20 cellular contexts compared by ENCODE assay signal in genomic region chr6:82033631-82034211, GRCh38.
DNase-seq lines count a peak whose midpoint lies in the region; ATAC-seq and TF ChIP-seq lines count a peak whose summit lies in the region.
"Had no signal": no experiment of that assay in that cellular context is flagged by ENCODE, and none has a peak within 500 bp of the region (broad histone marks: within the 10 kb centered on the region; RNA-seq: fewer than 3 reads in every experiment).

No MANE protein-coding gene starts in this region.

- intact Hi-C loops in adrenal gland (cut with DNase I) = no loop called here

- no peak overlapping the region for H2AFZ ChIP-seq in mesenchymal stem cell (ENCODE audit: low read depth, low read length)
- H2AFZ ChIP-seq: GM23338 had no signal

- H3K4me3 ChIP-seq in adrenal gland (no peak overlapping the region), fibroblast of the aortic adventitia (ENCODE audit: low read depth, low read length) (no peak overlapping the region), mesenchymal stem cell (ENCODE audit: insufficient read depth in 1 of 2, low read depth in 1 of 2, low read length in 2 of 2) (no peak overlapping the region), upper lobe of left lung (no peak overlapping the region), mesendoderm (ENCODE audit: low read length) (no peak overlapping the region)
- H3K4me3 ChIP-seq: GM23338, SJSA1, suprapubic skin had no signal

- TF ChIP-seq CTCF in adrenal gland (IDR thresholded peaks at IDR 0.05) = no peak
- no peak for TF ChIP-seq CTCF in fibroblast of the aortic adventitia (IDR thresholded peaks at IDR 0.05; ENCODE audit: insufficient read depth, low read length)
- TF ChIP-seq CTCF in upper lobe of left lung (IDR thresholded peaks at IDR 0.05) = no peak

- no peak overlapping the region for H2BK15ac ChIP-seq in mesenchymal stem cell (ENCODE audit: low read depth, poor library complexity, severe bottlenecking)
- no peak overlapping the region for H2BK15ac ChIP-seq in mesendoderm (replicated peaks; ENCODE audit: low read depth)

- H4K8ac ChIP-seq in mesenchymal stem cell (ENCODE audit: low read length) = no peak overlapping the region
- H4K8ac ChIP-seq in mesendoderm (ENCODE audit: low read depth, low read length) = no peak overlapping the region

- H3K9ac ChIP-seq in mesenchymal stem cell (ENCODE audit: low read length) = no peak overlapping the region
- no peak overlapping the region for H3K9ac ChIP-seq in mesendoderm (ENCODE audit: low read length)

- WGBS in adrenal gland, 4 donors = 37 to 47% (median 42%) methylated on average over 3 of the region's 3 CpGs
- WGBS in mesenchymal stem cell = 100% methylated on average over 1 of the region's 3 CpGs
- 69 to 71% methylated on average over 3 of the region's 3 CpGs for WGBS in upper lobe of left lung, 2 donors
- no CpG with 5 or more reads among the region's 3 CpGs for WGBS in mesendoderm (ENCODE audit: extremely low coverage, insufficient coverage, low lambda C conversion rate)

- no peaks in the 10 kb centered on the region for H3K79me2 ChIP-seq in mesendoderm (ENCODE audit: control insufficient read depth, insufficient read depth, low read length)

- no peak overlapping the region for H2BK5ac ChIP-seq in mesenchymal stem cell (ENCODE audit: low read depth, low read length, poor library complexity, severe bottlenecking)
- no peak overlapping the region for H2BK5ac ChIP-seq in mesendoderm (ENCODE audit: low read length)

- H3K56ac ChIP-seq in mesendoderm (ENCODE audit: low read length) = no peak overlapping the region

- DNase-seq in adrenal gland = peak in 5 of 7 donors; percentile 25 to 58 (median 34)
- DNase-seq in fibroblast of the aortic adventitia (ENCODE audit: low read depth) = peak; percentile 61
- peak; percentile 20 for DNase-seq in mesenchymal stem cell
- no peak for DNase-seq in upper lobe of left lung
- no peak for DNase-seq in mesendoderm
- DNase-seq in NCI-H510A treated with DMSO at 0.1 percent for 48 hours (lab: John Stamatoyannopoulos, UW) = no peak
- no peak for DNase-seq in globus pallidus (ENCODE audit: low spot score)
- DNase-seq: activated B cell treated with CpG ODN at 0.5 μM for 24 hours; activated CD4-positive, alpha-beta memory T cell treated with anti-CD3 and anti-CD28 coated beads, Interleukin-2, amount 10 ng/mL, durations not matched to agents 7 days and 5 days; activated gamma-delta T cell; activated T-cell treated with anti-CD3 and anti-CD28 coated beads for 4 hours; caudate nucleus; CD8-positive, alpha-beta T cell; MM.1S; NCI-H146; PC-3 had no signal

- no peak overlapping the region for H3K4me2 ChIP-seq in mesenchymal stem cell (ENCODE audit: low read length, poor library complexity, severe bottlenecking)
- H3K4me2 ChIP-seq in mesendoderm (ENCODE audit: low read length) = no peak overlapping the region
- H3K4me2 ChIP-seq: GM23338 had no signal

- H3K36me3 ChIP-seq in adrenal gland (replicated peaks in 1 of 2) (no peaks in the 10 kb centered on the region), mesenchymal stem cell (ENCODE audit: control insufficient read depth in 1 of 2, insufficient read depth in 2 of 2, low read depth in 1 of 2, low read length in 2 of 2) (no peaks in the 10 kb centered on the region), upper lobe of left lung (no peaks in the 10 kb centered on the region), mesendoderm (ENCODE audit: control insufficient read depth, insufficient read depth, low read length) (no peaks in the 10 kb centered on the region)
- H3K36me3 ChIP-seq: SJSA1, suprapubic skin had no signal

- no peak overlapping the region for H3K18ac ChIP-seq in mesenchymal stem cell (ENCODE audit: low read depth in 1 of 2, low read length in 2 of 2)
- no peak overlapping the region for H3K18ac ChIP-seq in mesendoderm (ENCODE audit: low read length)

- no peak for TF ChIP-seq EP300 in upper lobe of left lung (IDR thresholded peaks at IDR 0.05)

- no peak overlapping the region for H4K91ac ChIP-seq in mesenchymal stem cell (ENCODE audit: low read length)

- H3K9me3 ChIP-seq in adrenal gland (replicated peaks in 1 of 3) = no peaks in the 10 kb centered on the region
- no peaks in the 10 kb centered on the region for H3K9me3 ChIP-seq in mesenchymal stem cell (ENCODE audit: control insufficient read depth, low read length)
- no peaks in the 10 kb centered on the region for H3K9me3 ChIP-seq in upper lobe of left lung
- H3K9me3 ChIP-seq: SJSA1, suprapubic skin had no signal

- H2AK5ac ChIP-seq in mesenchymal stem cell (ENCODE audit: low read length, severe bottlenecking) (no peak overlapping the region), mesendoderm (ENCODE audit: low read length) (no peak overlapping the region)

- H2BK120ac ChIP-seq in mesenchymal stem cell (ENCODE audit: low read depth, low read length) (no peak overlapping the region), mesendoderm (ENCODE audit: low read depth, low read length) (no peak overlapping the region)

- H3K79me1 ChIP-seq in mesenchymal stem cell (replicated peaks; ENCODE audit: low read length, poor library complexity, severe bottlenecking) (no peaks in the 10 kb centered on the region), mesendoderm (ENCODE audit: low read length) (no peaks in the 10 kb centered on the region)

- peak; percentile 51 to 81 for ATAC-seq in upper lobe of left lung (ENCODE audit: low FRiP score in 2 of 2)
- ATAC-seq: CD8-positive, alpha-beta T cell; GM23338; PC-3 had no signal

- H3K27me3 ChIP-seq in adrenal gland (no peaks in the 10 kb centered on the region), mesenchymal stem cell (ENCODE audit: control insufficient read depth in 1 of 2, insufficient read depth in 1 of 2, low read length in 2 of 2) (no peaks in the 10 kb centered on the region), upper lobe of left lung (no peaks in the 10 kb centered on the region), mesendoderm (ENCODE audit: insufficient read depth, low read length, poor library complexity) (no peaks in the 10 kb centered on the region)
- H3K27me3 ChIP-seq: SJSA1, suprapubic skin had no signal

- TF ChIP-seq POLR2A in adrenal gland (IDR thresholded peaks at IDR 0.05) (no peak), upper lobe of left lung (IDR thresholded peaks at IDR 0.05) (no peak)

- no peak overlapping the region for H3K27ac ChIP-seq in adrenal gland
- no peak overlapping the region for H3K27ac ChIP-seq in mesenchymal stem cell (ENCODE audit: low read length, poor library complexity, severe bottlenecking)
- H3K27ac ChIP-seq in upper lobe of left lung = peak overlapping the region in 1 of 4 donors; percentile 17
- no peak overlapping the region for H3K27ac ChIP-seq in mesendoderm (ENCODE audit: low read depth, low read length)
- H3K27ac ChIP-seq: epithelial cell of prostate, SJSA1, suprapubic skin had no signal

- no peak overlapping the region for H3K14ac ChIP-seq in mesenchymal stem cell (ENCODE audit: low read length in 2 of 2)

- no peak overlapping the region for H3K23ac ChIP-seq in mesenchymal stem cell (ENCODE audit: low read length in 2 of 2)
- H3K23ac ChIP-seq in mesendoderm (ENCODE audit: low read length) = no peak overlapping the region

- no peak overlapping the region for H3K4ac ChIP-seq in mesenchymal stem cell (ENCODE audit: low read depth in 1 of 2, low read length in 2 of 2)
- H3K4ac ChIP-seq in mesendoderm (ENCODE audit: low read depth, low read length) = no peak overlapping the region

- H3K4me1 ChIP-seq in adrenal gland (replicated peaks in 1 of 2) = peaks cover 0 to 9% of the 10 kb centered on the region in 2 donors
- no peaks in the 10 kb centered on the region for H3K4me1 ChIP-seq in mesenchymal stem cell (ENCODE audit: control insufficient read depth, insufficient read depth, low read depth, low read length)
- no peaks in the 10 kb centered on the region for H3K4me1 ChIP-seq in upper lobe of left lung
- H3K4me1 ChIP-seq in mesendoderm (ENCODE audit: control insufficient read depth, low read depth, low read length) = no peaks in the 10 kb centered on the region

- peak overlapping the region in 1 of 2 experiments; percentile 59 for H2BK12ac ChIP-seq in mesenchymal stem cell (ENCODE audit: low read length in 2 of 2)

- no peak overlapping the region for H4K5ac ChIP-seq in mesendoderm (ENCODE audit: low read length)

Comparison
In these comparisons a context has a peak if more than half of its experiments do, and no peak if none do; other contexts are left out.
1. DNase-seq: peak in adrenal gland (5 of 7), fibroblast of the aortic adventitia (single experiment) and mesenchymal stem cell (single experiment); none in upper lobe of left lung (0 of 2), mesendoderm (single experiment), NCI-H510A treated with DMSO at 0.1 percent for 48 hours (single experiment) and globus pallidus (single experiment).